ENCODE assay signal across 12 cellular contexts in genomic region chr20:36854343-36855240, GRCh38. TPM values are rescaled to one million over a fixed set of nuclear protein-coding genes. Genes with fewer than 3 reads are reported as not detected.
DNase-seq lines count a peak whose midpoint lies in the region; ATAC-seq and TF ChIP-seq lines count a peak whose summit lies in the region.
"Had no signal": no experiment of that assay in that cellular context is flagged by ENCODE, and none has a peak within 500 bp of the region (broad histone marks: within the 10 kb centered on the region; RNA-seq: fewer than 3 reads in every experiment).

No MANE protein-coding gene starts in this region.

- TF ChIP-seq CTCF in endodermal cell (conservative IDR thresholded peaks at IDR 0.05) (no peak), type B pancreatic cell (conservative IDR thresholded peaks at IDR 0.05) (no peak)

- peaks cover 24% of the 10 kb centered on the region for H3K36me3 ChIP-seq in endodermal cell (ENCODE audit: control insufficient read depth, insufficient read depth, low read length)
- peaks cover 4% of the 10 kb centered on the region for H3K36me3 ChIP-seq in muscle layer of colon (ENCODE audit: insufficient read depth, low read length)

- H3K4me1 Mint-ChIP-seq in endodermal cell (peaks cover 27% of the 10 kb centered on the region), type B pancreatic cell (ENCODE audit: unreplicated experiment) (peaks cover 24% of the 10 kb centered on the region)

- ATAC-seq in HG03439 (IDR thresholded peaks at IDR 0.05; ENCODE audit: unreplicated experiment), result no peak
- ATAC-seq: effector memory CD8-positive, alpha-beta T cell had no signal

- H3K36me3 Mint-ChIP-seq in endodermal cell (ENCODE audit: low read depth) (peaks cover 34% of the 10 kb centered on the region), type B pancreatic cell (peaks cover 9% of the 10 kb centered on the region)

- H3K27me3 Mint-ChIP-seq in endodermal cell (ENCODE audit: insufficient read depth), result no peaks in the 10 kb centered on the region
- no peaks in the 10 kb centered on the region for H3K27me3 Mint-ChIP-seq in type B pancreatic cell
- H3K27me3 Mint-ChIP-seq: effector memory CD8-positive, alpha-beta T cell had no signal

- H3K9me3 ChIP-seq in endodermal cell (ENCODE audit: control insufficient read depth, low read length) (peaks cover 14% of the 10 kb centered on the region), muscle layer of colon (ENCODE audit: low read length) (no peaks in the 10 kb centered on the region)

- H3K27ac ChIP-seq in endodermal cell (ENCODE audit: low read depth, low read length) (no peak overlapping the region), muscle layer of colon (ENCODE audit: low read depth, low read length) (peak overlapping the region; percentile 67)

- H3K4me1 ChIP-seq in endodermal cell (ENCODE audit: control insufficient read depth, insufficient read depth, low read length), result peaks cover 5% of the 10 kb centered on the region
- H3K4me1 ChIP-seq in muscle layer of colon (ENCODE audit: insufficient read depth, low read length), result peaks cover 83% of the 10 kb centered on the region

- WGBS in endodermal cell (ENCODE audit: insufficient coverage in 1 of 2, insufficient read length in 1 of 2), 2 experiments, result 86 to 92% methylated on average over 19 to 22 of the region's 22 CpGs

- DNase-seq in NCI-H226 (peak; percentile 77), endodermal cell (peak; percentile 43), type B pancreatic cell (ENCODE audit: extremely low spot score, unreplicated experiment) (no peak), RKO (ENCODE audit: low spot score) (no peak)
- DNase-seq in activated CD4-positive, CD25-positive, alpha-beta regulatory T cell treated with anti-CD3 and anti-CD28 coated beads, Interleukin-2, amount 50 U/mL, for 72 hours, result no peak
- DNase-seq: activated gamma-delta T cell treated with Interleukin-2 at 50 U/mL for 16 hours; DMS79; effector memory CD8-positive, alpha-beta T cell; NCI-H1092 treated with DMSO at 0.1 percent for 48 hours had no signal

- H3K27ac Mint-ChIP-seq in endodermal cell (no peak overlapping the region), type B pancreatic cell (peak overlapping the region; percentile 86)
- H3K27ac Mint-ChIP-seq: effector memory CD8-positive, alpha-beta T cell had no signal

- peaks cover 14% of the 10 kb centered on the region for H3K9me3 Mint-ChIP-seq in endodermal cell
- H3K9me3 Mint-ChIP-seq in type B pancreatic cell, result peaks cover 5% of the 10 kb centered on the region
- H3K9me3 Mint-ChIP-seq: effector memory CD8-positive, alpha-beta T cell had no signal

- H3K9ac ChIP-seq in endodermal cell (ENCODE audit: extremely low read depth, low read length, poor library complexity, severe bottlenecking) (no peak overlapping the region), muscle layer of colon (ENCODE audit: low read length) (no peak overlapping the region)

- H3K27me3 ChIP-seq in endodermal cell (ENCODE audit: control insufficient read depth, insufficient read depth, low read length, poor library complexity, severe bottlenecking) (no peaks in the 10 kb centered on the region), muscle layer of colon (ENCODE audit: control insufficient read depth in 1 of 2, insufficient read depth in 2 of 2, low read length in 2 of 2) (no peaks in the 10 kb centered on the region)

- H3K4me3 ChIP-seq in endodermal cell (ENCODE audit: low read length), result no peak overlapping the region
- H3K4me3 ChIP-seq in muscle layer of colon (ENCODE audit: low read depth in 1 of 2, low read length in 2 of 2), result no peak overlapping the region

- H3K4me3 Mint-ChIP-seq in endodermal cell (no peak overlapping the region), type B pancreatic cell (no peak overlapping the region)
- H3K4me3 Mint-ChIP-seq: effector memory CD8-positive, alpha-beta T cell had no signal

RNA-seq across cellular contexts. Expression of gene TLDC2, which starts 21.3 kb away (rescaled TPM):
- total RNA-seq in endodermal cell (under 1 TPM; 0.18 to 0.24 TPM), type B pancreatic cell (ENCODE audit: low replicate concordance) (0.75 and 0.93 TPM in 2 replicates)
- polyA plus RNA-seq in endodermal cell (2013, experiment 1 of 2), result 0.36 TPM
- polyA plus RNA-seq in endodermal cell (2013, experiment 2 of 2), result 0.54 TPM
- total RNA-seq: pulmonary artery endothelial cell had no signal

Comparison
In these comparisons a context has a peak if more than half of its experiments do, and no peak if none do; other contexts are left out.
1. DNase-seq: peak in NCI-H226 (single experiment) and endodermal cell (single experiment); none in type B pancreatic cell (single experiment), RKO (single experiment) and activated CD4-positive, CD25-positive, alpha-beta regulatory T cell treated with anti-CD3 and anti-CD28 coated beads, Interleukin-2, amount 50 U/mL, for 72 hours (single experiment).